8 cellular contexts compared by ENCODE assay signal in the genomic region with DNA sequence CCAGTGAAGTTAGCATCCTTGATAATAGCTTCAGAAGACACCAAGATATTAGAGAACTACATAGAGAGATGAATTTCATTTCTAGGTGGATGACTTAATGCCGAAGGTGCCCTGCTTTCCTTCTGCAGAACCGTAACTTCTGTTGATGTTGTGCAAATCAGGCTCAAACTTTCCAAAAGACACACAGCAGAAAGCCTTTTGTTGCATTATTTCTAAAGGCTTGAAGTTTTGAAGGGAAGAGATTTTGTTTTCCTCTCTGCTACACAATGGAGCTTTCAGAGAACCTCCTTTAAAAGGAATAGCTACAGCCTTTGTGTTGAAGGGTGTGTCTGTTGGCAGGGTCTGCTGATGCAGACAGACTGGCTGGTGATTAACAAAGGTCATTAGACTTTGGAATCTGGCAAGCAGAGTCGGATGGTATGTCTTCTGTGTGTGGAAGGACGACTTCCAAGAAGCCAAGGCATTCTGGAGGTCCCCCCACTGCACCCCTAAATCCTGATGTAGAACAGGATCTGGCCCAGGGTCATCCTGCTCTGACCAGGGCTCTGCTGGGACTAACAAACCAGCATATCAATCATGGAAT.
DNase-seq lines count a peak whose midpoint lies in the region; TF ChIP-seq lines count a peak whose summit lies in the region.

No MANE protein-coding gene starts in this region.

- H3K4me3 ChIP-seq in MM.1S (ENCODE audit: low read length) (no peak overlapping the region), mucosa of rectum (ENCODE audit: low read length in 2 of 2) (peak overlapping the region; percentile 38 to 65)

- H3K79me2 ChIP-seq in MM.1S (ENCODE audit: low read length): no peaks in the 10 kb centered on the region

- H3K9me2 ChIP-seq in MM.1S (replicated peaks; ENCODE audit: insufficient read depth, low read length): no peaks in the 10 kb centered on the region

- H3F3A ChIP-seq in MM.1S (ENCODE audit: insufficient read depth, low read length): peaks cover 18% of the 10 kb centered on the region; the same call in 1 of the 2 replicates

- H3K4me1 ChIP-seq in MM.1S (ENCODE audit: low read length) (peaks cover 45% of the 10 kb centered on the region), mucosa of rectum (ENCODE audit: control insufficient read depth in 2 of 2, insufficient read depth in 2 of 2, low read length in 2 of 2) (peaks cover 10 to 38% of the 10 kb centered on the region in 2 donors)

- DNase-seq in AG08396 (ENCODE audit: low spot score): peak; percentile 47
- no peak for DNase-seq in MM.1S
- peak; percentile 74 for DNase-seq in epidermal melanocyte (ENCODE audit: insufficient read length, low spot score)
- DNase-seq in RPMI8226: no peak
- no peak for DNase-seq in GM13976 (ENCODE audit: low spot score)
- DNase-seq in NCI-H128 (lab: John Stamatoyannopoulos, UW; ENCODE audit: unreplicated experiment): no peak
- DNase-seq in GM20000 (ENCODE audit: low spot score): no peak

- no peaks in the 10 kb centered on the region for H4K20me1 ChIP-seq in MM.1S (ENCODE audit: insufficient read depth, low read length)

- H3K27ac ChIP-seq in MM.1S (ENCODE audit: low read length) (peak overlapping the region; percentile 86), mucosa of rectum (ENCODE audit: low read depth in 2 of 2, low read length in 2 of 2) (peak overlapping the region; percentile 89 to 90)

- H3K9me3 ChIP-seq in MM.1S (replicated peaks; ENCODE audit: insufficient read depth, low read length) (no peaks in the 10 kb centered on the region), mucosa of rectum (ENCODE audit: control insufficient read depth in 2 of 2, low read length in 2 of 2) (no peaks in the 10 kb centered on the region)

- H3K9ac ChIP-seq in MM.1S (ENCODE audit: low read length) (peak overlapping the region; percentile 42; the same call in 1 of the 2 replicates), mucosa of rectum (ENCODE audit: low read depth in 1 of 2, low read length in 2 of 2) (peak overlapping the region in 1 of 2 donors; percentile 55)

- peak overlapping the region; percentile 53; the same call in 1 of the 2 replicates for H3K4me2 ChIP-seq in MM.1S (ENCODE audit: low read depth, low read length)

- peak overlapping the region; percentile 61 for H2AFZ ChIP-seq in MM.1S (ENCODE audit: low read length)

- H3K36me3 ChIP-seq in MM.1S (replicated peaks; ENCODE audit: insufficient read depth, low read length) (no peaks in the 10 kb centered on the region), mucosa of rectum (ENCODE audit: control insufficient read depth in 2 of 2, insufficient read depth in 2 of 2, low read length in 2 of 2) (peaks cover 17 to 21% of the 10 kb centered on the region in 2 donors)

- H3K27me3 ChIP-seq in MM.1S (replicated peaks; ENCODE audit: insufficient read depth, low read length) (no peaks in the 10 kb centered on the region), mucosa of rectum (ENCODE audit: control insufficient read depth in 2 of 2, insufficient read depth in 2 of 2, low read length in 2 of 2) (no peaks in the 10 kb centered on the region)

- in situ Hi-C loops in GM13976 (cut with MboI; ENCODE audit: low sequenced_read_pairs, unreplicated experiment): no loop called here

- TF ChIP-seq CTCF in MM.1S (IDR thresholded peaks at IDR 0.05; ENCODE audit: low read length) (no peak), GM13976 (IDR thresholded peaks at IDR 0.05; ENCODE audit: borderline replicate concordance, control extremely low read depth, extremely low read depth, insufficient read depth, missing control alignments) (no peak), GM20000 (IDR thresholded peaks at IDR 0.05; ENCODE audit: extremely low read depth, missing control alignments) (no peak)

Comparison
In these comparisons a context has a peak if more than half of its experiments do, and no peak if none do; other contexts are left out.
1. DNase-seq: peak in AG08396 (single experiment) and epidermal melanocyte (single experiment); none in MM.1S (single experiment), RPMI8226 (single experiment), GM13976 (single experiment), NCI-H128 (single experiment) and GM20000 (single experiment).